ENCODE assay signal across 2 cellular contexts in genomic region chr2:121900391-121900790, GRCh38.
TF ChIP-seq lines count a peak whose summit lies in the region.

No MANE protein-coding gene starts in this region.

TF ChIP-seq in IMR-90, 13 proteins besides CTCF, POLR2A, EP300 and RAD21:
- TF ChIP-seq RFX5 (IDR thresholded peaks at IDR 0.05; ENCODE audit: low read depth, low read length) (no peak), ELK1 (IDR thresholded peaks at IDR 0.05; ENCODE audit: borderline replicate concordance, low read depth, low read length) (no peak), USF2 (IDR thresholded peaks at IDR 0.05; ENCODE audit: low read depth, low read length) (no peak), FOS (IDR thresholded peaks at IDR 0.05; ENCODE audit: low read depth, low read length) (no peak), CEBPB (IDR thresholded peaks at IDR 0.05; ENCODE audit: low read depth, low read length) (no peak), MAFK (IDR thresholded peaks at IDR 0.05; ENCODE audit: low read depth, low read length) (no peak), CHD1 (IDR thresholded peaks at IDR 0.05; ENCODE audit: low read depth, low read length) (no peak), NFE2L2 (IDR thresholded peaks at IDR 0.05; ENCODE audit: low read depth, low read length) (no peak)

TF ChIP-seq in K562, 482 proteins besides CTCF, POLR2A, EP300 and RAD21:
- TF ChIP-seq KDM2B (CRISPR knock-in tag; IDR thresholded peaks at IDR 0.05): no peak
- peak; percentile 58 for TF ChIP-seq ZFP36 (IDR thresholded peaks at IDR 0.05; ENCODE audit: low read depth, low read length, partially characterized antibody)
